34 cellular contexts compared by ENCODE assay signal in the genomic region with DNA sequence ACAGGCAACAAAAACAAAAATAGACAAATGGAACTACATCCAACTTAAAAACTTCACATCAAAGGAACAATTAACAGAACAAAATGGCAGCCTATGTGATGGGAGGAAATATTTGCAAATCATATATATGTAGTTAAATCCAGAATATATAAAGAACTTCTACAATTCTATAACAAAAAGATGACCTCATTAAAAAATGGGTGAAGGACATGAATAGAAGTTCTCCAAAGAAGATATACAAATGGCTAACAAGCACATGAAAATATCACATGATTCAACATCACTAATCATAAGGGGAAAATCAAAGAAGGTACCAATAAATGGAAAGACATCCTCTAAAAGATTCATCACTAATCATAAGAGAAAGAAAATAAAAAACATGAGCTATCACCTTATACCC.
"Had no signal": no experiment of that assay in that cellular context is flagged by ENCODE, and none has a peak within 500 bp of the region (broad histone marks: within the 10 kb centered on the region; RNA-seq: fewer than 3 reads in every experiment).

No MANE protein-coding gene starts in this region.

- H3K9ac ChIP-seq: KMS-11 had no signal

- H3K9me3 ChIP-seq: MG63 had no signal

- DNase-seq: Karpas-422, Kasumi-1, MG63, MM.1S, NCI-H1048, NCI-H1092, NCI-H1092 treated with DMSO at 0.1 percent for 48 hours, NCI-H1105, NCI-H1105 treated with DMSO at 0.1 percent for 48 hours, NCI-H1417, NCI-H1417 treated with DMSO at 0.1 percent for 48 hours, NCI-H1436, NCI-H1436 treated with DMSO at 0.1 percent for 48 hours, NCI-H146, NCI-H1694, NCI-H1694 treated with DMSO at 0.1 percent for 48 hours, NCI-H187, NCI-H1930, NCI-H2029, NCI-H2029 treated with DMSO at 0.1 percent for 48 hours, NCI-H2081, NCI-H2081 treated with DMSO at 0.1 percent for 48 hours, NCI-H2107, NCI-H2171, NCI-H2171 treated with DMSO at 0.1 percent for 48 hours, NCI-H2227 treated with DMSO at 0.1 percent for 48 hours, NCI-H226, NCI-H345, NCI-H446, NCI-H446 treated with DMSO at 0.1 percent for 48 hours, NCI-H510A, NCI-H510A treated with DMSO at 0.1 percent for 48 hours, NCI-H524 had no signal

- H3K27ac ChIP-seq: KMS-11 had no signal

- H3K4me2 ChIP-seq: KMS-11 had no signal

- H3K27me3 ChIP-seq: MG63 had no signal

- H3K4me3 ChIP-seq: MG63 had no signal

- H3K36me3 ChIP-seq: MG63 had no signal
